In the genomic region with DNA sequence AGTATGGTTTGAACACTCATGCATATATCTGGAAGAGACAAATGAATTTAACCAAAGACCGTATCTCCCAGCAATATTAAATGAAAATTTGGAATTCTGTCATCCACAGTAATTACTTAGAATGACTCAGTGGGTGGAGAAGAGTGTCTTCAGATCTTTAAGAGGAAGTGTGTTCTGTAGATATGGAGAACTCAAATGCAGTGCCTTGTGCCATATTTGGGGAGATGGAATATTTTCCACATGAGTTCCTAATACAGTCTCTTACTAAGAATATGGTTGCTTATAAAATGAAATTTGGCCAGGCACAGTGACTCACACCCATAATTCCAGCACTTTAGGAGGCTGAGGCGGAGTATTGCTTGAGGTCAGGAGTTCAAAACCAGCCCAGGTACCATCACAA, we compare ENCODE assay signal across 1 cellular context.
TF ChIP-seq lines count a peak whose summit lies in the region.

No MANE protein-coding gene starts in this region.

TF ChIP-seq in K562, 482 proteins besides CTCF, POLR2A, EP300 and RAD21 (continued from another document):
- TF ChIP-seq, protein P1, sequence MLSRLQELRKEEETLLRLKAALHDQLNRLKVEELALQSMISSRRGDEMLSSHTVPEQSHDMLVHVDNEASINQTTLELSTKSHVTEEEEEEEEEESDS (CRISPR knock-in tag; IDR thresholded peaks at IDR 0.05): no peak
- no peak for TF ChIP-seq GTF2F1 (IDR thresholded peaks at IDR 0.05; ENCODE audit: low read depth, low read length)
- no peak for TF ChIP-seq FOXA1 (IDR thresholded peaks at IDR 0.05; ENCODE audit: borderline replicate concordance)
- peak; percentile 45; the same call in 1 of the 2 replicates for TF ChIP-seq SMARCA4 (IDR thresholded peaks at IDR 0.05)
- TF ChIP-seq FUS (optimal IDR thresholded peaks at IDR 0.05; ENCODE audit: low read depth, low read length): no peak
- TF ChIP-seq SETDB1 (IDR thresholded peaks at IDR 0.05; ENCODE audit: low read length): no peak
- TF ChIP-seq SIN3B (IDR thresholded peaks at IDR 0.05; ENCODE audit: low read depth): no peak
- no peak for TF ChIP-seq NCOR1 (IDR thresholded peaks at IDR 0.05)
- TF ChIP-seq TBL1XR1 (IDR thresholded peaks at IDR 0.05; ENCODE audit: low read length in 2 of 2): no peak
- TF ChIP-seq CHD4 (IDR thresholded peaks at IDR 0.05; ENCODE audit: insufficient read depth, insufficient replicate concordance, low read depth, low read length, poor library complexity, severe bottlenecking): no peak
- no peak for TF ChIP-seq MCM3 (IDR thresholded peaks at IDR 0.05)
- TF ChIP-seq NFATC3 (IDR thresholded peaks at IDR 0.05): no peak
- no peak for TF ChIP-seq HLTF (IDR thresholded peaks at IDR 0.05)
